8 cellular contexts compared by ENCODE assay signal in genomic region chr1:54542962-54543539, GRCh38. TPM values are rescaled to one million over a fixed set of nuclear protein-coding genes. Genes with fewer than 3 reads are reported as not detected.
DNase-seq lines count a peak whose midpoint lies in the region; ATAC-seq and TF ChIP-seq lines count a peak whose summit lies in the region.

No MANE protein-coding gene starts in this region.

- H3K36me3 ChIP-seq in iPS DF 6.9 (ENCODE audit: control insufficient read depth, insufficient read depth, low read length): no peaks in the 10 kb centered on the region
- H3K36me3 ChIP-seq in stomach: no peaks in the 10 kb centered on the region

- no peak for ATAC-seq in activated CD4-positive, alpha-beta T cell treated with anti-CD3 and anti-CD28 coated beads for 36 hours
- no peak for ATAC-seq in GM18520 (IDR thresholded peaks at IDR 0.05; ENCODE audit: unreplicated experiment)

- no peak overlapping the region for H3K27ac ChIP-seq in iPS DF 6.9 (ENCODE audit: low read length)
- H3K27ac ChIP-seq in stomach: peak overlapping the region; percentile 62 to 86 (median 81)

- WGBS in iPS DF 6.9 (ENCODE audit: insufficient coverage, insufficient read length): no CpG with 5 or more reads among the region's 12 CpGs
- WGBS in stomach, 5 donors: 45 to 54% (median 49%) methylated on average over 12 of the region's 12 CpGs

- no peaks in the 10 kb centered on the region for H3K36me3 Mint-ChIP-seq in activated CD4-positive, alpha-beta T cell treated with anti-CD3 and anti-CD28 coated beads for 36 hours (ENCODE audit: low read depth)
- no peaks in the 10 kb centered on the region for H3K36me3 Mint-ChIP-seq in activated CD4-positive, alpha-beta memory T cell treated with anti-CD3 and anti-CD28 coated beads for 36 hours

- H3K27me3 ChIP-seq in iPS DF 6.9 (ENCODE audit: control insufficient read depth, insufficient read depth, low read length): no peaks in the 10 kb centered on the region
- no peaks in the 10 kb centered on the region for H3K27me3 ChIP-seq in stomach

- peaks cover 5% of the 10 kb centered on the region; the same call in 1 of the 2 replicates for H3K4me1 ChIP-seq in iPS DF 6.9 (ENCODE audit: control insufficient read depth, insufficient read depth, low read length)
- H3K4me1 ChIP-seq in stomach: peaks cover 20 to 43% (median 33%) of the 10 kb centered on the region in 4 donors

- CTCF ChIA-PET in activated CD4-positive, alpha-beta T cell treated with anti-CD3 and anti-CD28 coated beads for 36 hours (lab: Charles Lee): no interaction called here
- CTCF ChIA-PET in activated CD4-positive, alpha-beta memory T cell treated with anti-CD3 and anti-CD28 coated beads for 36 hours (lab: Charles Lee): no interaction called here

- peaks cover 1% of the 10 kb centered on the region for H3K27me3 Mint-ChIP-seq in activated CD4-positive, alpha-beta T cell treated with anti-CD3 and anti-CD28 coated beads for 36 hours
- H3K27me3 Mint-ChIP-seq in activated CD4-positive, alpha-beta memory T cell treated with anti-CD3 and anti-CD28 coated beads for 36 hours: peaks cover 2% of the 10 kb centered on the region

- TF ChIP-seq POLR2A in stomach (IDR thresholded peaks at IDR 0.05): no peak

- intact Hi-C loops in activated CD4-positive, alpha-beta T cell treated with anti-CD3 and anti-CD28 coated beads for 36 hours (cut with DNase I, micrococcal nuclease): loop anchor here in 1 of 2 experiments (1.0 to 5.0 kb wide), 3 partner anchors 172 to 343 kb away; partner anchors contain the start of genes CYB5RL, MRPL37, PARS2 and TTC4
- intact Hi-C loops in activated CD4-positive, alpha-beta memory T cell treated with anti-CD3 and anti-CD28 coated beads for 36 hours (cut with micrococcal nuclease): loop anchor here (5.0 kb wide), 1 partner anchor 174 kb away; the partner anchor contains the start of gene TTC4
- intact Hi-C loops in stomach (cut with DNase I; ENCODE audit: low total_unique reads): no loop called here

- TF ChIP-seq CTCF in stomach (IDR thresholded peaks at IDR 0.05): no peak

- peaks cover 18% of the 10 kb centered on the region for H3K4me1 Mint-ChIP-seq in activated CD4-positive, alpha-beta T cell treated with anti-CD3 and anti-CD28 coated beads for 36 hours
- peaks cover 15% of the 10 kb centered on the region for H3K4me1 Mint-ChIP-seq in activated CD4-positive, alpha-beta memory T cell treated with anti-CD3 and anti-CD28 coated beads for 36 hours (ENCODE audit: low read depth)

- peak overlapping the region; percentile 74 for H3K4me3 Mint-ChIP-seq in activated CD4-positive, alpha-beta T cell treated with anti-CD3 and anti-CD28 coated beads for 36 hours
- peak overlapping the region; percentile 53 for H3K4me3 Mint-ChIP-seq in activated CD4-positive, alpha-beta memory T cell treated with anti-CD3 and anti-CD28 coated beads for 36 hours

- H3K9me3 ChIP-seq in iPS DF 6.9 (ENCODE audit: control insufficient read depth, insufficient read depth, low read length): no peaks in the 10 kb centered on the region
- H3K9me3 ChIP-seq in stomach: no peaks in the 10 kb centered on the region

- no peaks in the 10 kb centered on the region for H3K9me3 Mint-ChIP-seq in activated CD4-positive, alpha-beta T cell treated with anti-CD3 and anti-CD28 coated beads for 36 hours (ENCODE audit: low read depth)
- H3K9me3 Mint-ChIP-seq in activated CD4-positive, alpha-beta memory T cell treated with anti-CD3 and anti-CD28 coated beads for 36 hours: no peaks in the 10 kb centered on the region

- POLR2A ChIA-PET in activated CD4-positive, alpha-beta T cell treated with anti-CD3 and anti-CD28 coated beads for 36 hours (lab: Charles Lee): no interaction called here
- POLR2A ChIA-PET in activated CD4-positive, alpha-beta memory T cell treated with anti-CD3 and anti-CD28 coated beads for 36 hours (lab: Charles Lee): no interaction called here

- DNase-seq in activated CD4-positive, alpha-beta T cell treated with anti-CD3 and anti-CD28 coated beads for 36 hours: no peak
- DNase-seq in activated CD4-positive, alpha-beta T cell treated with anti-CD3 and anti-CD28 coated beads, Interleukin-2, amount 50 U/mL, for 4 hours: no peak
- DNase-seq in activated CD4-positive, alpha-beta memory T cell treated with anti-CD3 and anti-CD28 coated beads for 36 hours: no peak
- DNase-seq in iPS DF 6.9 (ENCODE audit: low read depth, low spot score) (no peak), stomach (no peak), RPMI8226 (no peak), NCI-H774 (lab: John Stamatoyannopoulos, UW) (no peak)

- no peak for TF ChIP-seq EP300 in stomach (IDR thresholded peaks at IDR 0.05)

- peak overlapping the region; percentile 48 for H3K27ac Mint-ChIP-seq in activated CD4-positive, alpha-beta T cell treated with anti-CD3 and anti-CD28 coated beads for 36 hours
- peak overlapping the region; percentile 32 for H3K27ac Mint-ChIP-seq in activated CD4-positive, alpha-beta memory T cell treated with anti-CD3 and anti-CD28 coated beads for 36 hours

- H3K4me3 ChIP-seq in iPS DF 6.9 (ENCODE audit: low read length): peak overlapping the region; percentile 38; the same call in 1 of the 2 replicates
- H3K4me3 ChIP-seq in stomach: peak overlapping the region; percentile 45 to 60 (median 56)

RNA-seq across cellular contexts. Expression of gene ACOT11, which starts 5.0 kb away (rescaled TPM):
- total RNA-seq in activated CD4-positive, alpha-beta T cell treated with anti-CD3 and anti-CD28 coated beads for 36 hours: 1 to 10 TPM; 2.0 TPM
- total RNA-seq in activated CD4-positive, alpha-beta memory T cell treated with anti-CD3 and anti-CD28 coated beads for 36 hours: 1 to 10 TPM in 1 of 2 experiments, under 1 TPM in 1; 0.99 to 1.1 TPM
- 10 to 100 TPM; 13.9 to 87.0 (median 39.1) TPM for total RNA-seq in stomach
- polyA plus RNA-seq in stomach: 10 to 100 TPM in 1 of 3 donors, 1 to 10 TPM in 2; 5.5 to 14.7 (median 6.0) TPM

Comparison
In these comparisons a context has a peak if more than half of its experiments do, and no peak if none do; other contexts are left out.
1. RNA of gene ACOT11, which starts 5.0 kb away (total RNA-seq): 13.9 to 87.0 TPM in stomach; 2.0 TPM in activated CD4-positive, alpha-beta T cell treated with anti-CD3 and anti-CD28 coated beads for 36 hours and 0.99 to 1.1 TPM in activated CD4-positive, alpha-beta memory T cell treated with anti-CD3 and anti-CD28 coated beads for 36 hours; every median in the first group is over 4 times any median in the second.